Comparison of ENCODE assay signal across 8 cellular contexts in the genomic region with DNA sequence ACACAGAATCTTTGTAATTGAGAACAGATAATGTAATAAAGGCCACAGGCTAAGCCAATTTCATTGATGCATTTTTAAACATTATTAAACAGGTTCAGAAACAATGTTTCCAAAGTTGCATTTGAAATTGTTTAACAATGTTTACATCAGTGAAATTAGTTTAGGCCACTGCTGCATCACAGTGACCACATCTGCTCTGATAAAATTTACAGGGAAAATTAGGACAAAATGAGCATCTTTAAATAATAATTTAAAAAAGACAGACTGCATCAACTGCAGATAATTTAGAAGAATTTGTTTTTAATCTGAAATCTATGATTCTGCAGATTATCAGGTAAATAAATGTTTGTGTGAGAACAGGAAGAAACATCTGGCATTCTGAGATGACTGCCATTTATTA.
"Had no signal": no experiment of that assay in that cellular context is flagged by ENCODE, and none has a peak within 500 bp of the region (broad histone marks: within the 10 kb centered on the region; RNA-seq: fewer than 3 reads in every experiment).

No MANE protein-coding gene starts in this region.

- H3K4me3 ChIP-seq: GM23248 had no signal

- ATAC-seq: HepG2 had no signal

- H3K27ac ChIP-seq: GM23248, HL-60, KMS-11 had no signal

- DNase-seq: GM23248, GOT3, H9, HCEC 1CT, KBM-7 had no signal

- H2AFZ ChIP-seq: GM23248 had no signal

- H3K4me2 ChIP-seq: KMS-11 had no signal

- H3K9ac ChIP-seq: GM23248, KMS-11 had no signal

- FAIRE-seq: HepG2 had no signal
